In the genomic region with DNA sequence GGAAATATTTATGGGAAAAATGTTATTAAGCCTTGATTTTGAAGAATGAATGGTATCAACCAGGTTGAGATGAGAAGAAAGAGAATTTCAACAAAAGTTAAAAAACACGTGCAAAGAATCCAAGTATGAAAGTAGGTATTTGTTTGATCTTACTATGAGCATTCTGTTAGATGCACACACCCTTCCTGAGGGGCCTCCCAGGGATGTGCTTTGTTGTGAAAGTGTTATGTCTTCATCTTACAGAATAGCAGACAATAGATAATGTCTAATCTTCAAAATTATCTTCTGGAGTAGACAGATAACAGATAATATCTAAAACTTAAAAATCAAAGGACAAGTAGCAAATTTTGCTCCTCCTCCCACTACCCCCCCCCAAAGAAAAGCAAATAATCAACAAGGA, we compare ENCODE assay signal across 18 cellular contexts.
"Had no signal": no experiment of that assay in that cellular context is flagged by ENCODE, and none has a peak within 500 bp of the region (broad histone marks: within the 10 kb centered on the region; RNA-seq: fewer than 3 reads in every experiment).

No MANE protein-coding gene starts in this region.

- H3K4me1 ChIP-seq: pancreas, testis had no signal

- H3K36me3 ChIP-seq: esophagus muscularis mucosa, pancreas, tibial nerve had no signal

- H3K4me1 Mint-ChIP-seq: central memory CD8-positive, alpha-beta T cell; natural killer cell; stimulated activated memory B cell treated with anti-CD40 and anti-IgM and Interleukin-4, amounts not matched to agents 10 μg/mL and 1 μg/mL and 100 μg/mL, for 72 hours; stimulated activated naive CD8-positive, alpha-beta T cell treated with anti-CD3 and anti-CD28 coated beads, Interleukin-15, amount 100 ng/mL, for 72 hours had no signal

- H3K4me3 ChIP-seq: esophagus muscularis mucosa, mucosa of descending colon, pancreas, testis, tibial nerve had no signal

- H3K27ac ChIP-seq: epithelial cell of prostate, esophagus muscularis mucosa, pancreas, testis, tibial nerve had no signal

- H3K27ac Mint-ChIP-seq: natural killer cell; progenitor cell of endocrine pancreas; stimulated activated memory B cell treated with anti-CD40 and anti-IgM and Interleukin-4, amounts not matched to agents 10 μg/mL and 1 μg/mL and 100 μg/mL, for 72 hours had no signal

- H3K4me3 Mint-ChIP-seq: central memory CD8-positive, alpha-beta T cell; natural killer cell; stimulated activated memory B cell treated with anti-CD40 and anti-IgM and Interleukin-4, amounts not matched to agents 10 μg/mL and 1 μg/mL and 100 μg/mL, for 72 hours; stimulated activated naive CD8-positive, alpha-beta T cell treated with anti-CD3 and anti-CD28 coated beads, Interleukin-15, amount 100 ng/mL, for 72 hours had no signal

- H3K27me3 Mint-ChIP-seq: central memory CD8-positive, alpha-beta T cell; progenitor cell of endocrine pancreas; stimulated activated memory B cell treated with anti-CD40 and anti-IgM and Interleukin-4, amounts not matched to agents 10 μg/mL and 1 μg/mL and 100 μg/mL, for 72 hours; stimulated activated naive CD8-positive, alpha-beta T cell treated with anti-CD3 and anti-CD28 coated beads, Interleukin-15, amount 100 ng/mL, for 72 hours had no signal

- H3K27me3 ChIP-seq: esophagus muscularis mucosa, pancreas, testis, tibial nerve had no signal

- ATAC-seq: mucosa of descending colon; natural killer cell; pancreas; right cardiac atrium; stimulated activated memory B cell treated with anti-CD40 and anti-IgM and Interleukin-4, amounts not matched to agents 10 μg/mL and 1 μg/mL and 100 μg/mL, for 72 hours; stimulated activated naive CD8-positive, alpha-beta T cell treated with anti-CD3 and anti-CD28 coated beads, Interleukin-15, amount 100 ng/mL, for 72 hours had no signal

- H3K36me3 Mint-ChIP-seq: natural killer cell; stimulated activated memory B cell treated with anti-CD40 and anti-IgM and Interleukin-4, amounts not matched to agents 10 μg/mL and 1 μg/mL and 100 μg/mL, for 72 hours had no signal

- DNase-seq: effector memory CD4-positive, alpha-beta T cell; foreskin fibroblast; head of caudate nucleus; hippocampal formation; mucosa of descending colon; natural killer cell; occipital lobe; pancreas; right cardiac atrium; stimulated activated CD4-positive, alpha-beta T cell treated with anti-CD3 and anti-CD28 coated beads, Interleukin-4, amount 100 ng/mL, for 24 hours; stimulated activated naive CD8-positive, alpha-beta T cell treated with anti-CD3 and anti-CD28 coated beads, Interleukin-15, amount 100 ng/mL, for 72 hours; testis had no signal

- H3K9me3 ChIP-seq: esophagus muscularis mucosa, mucosa of descending colon, pancreas, testis, tibial nerve had no signal
